Comparison of ENCODE assay signal across 9 cellular contexts in genomic region chr11:29343465-29344333, GRCh38.
DNase-seq lines count a peak whose midpoint lies in the region; ATAC-seq and TF ChIP-seq lines count a peak whose summit lies in the region.
"Had no signal": no experiment of that assay in that cellular context is flagged by ENCODE, and none has a peak within 500 bp of the region (broad histone marks: within the 10 kb centered on the region; RNA-seq: fewer than 3 reads in every experiment).

No MANE protein-coding gene starts in this region.

- no peak overlapping the region for H3K4me3 Mint-ChIP-seq in activated CD8-positive, alpha-beta T cell treated with anti-CD3 and anti-CD28 coated beads for 36 hours
- H3K4me3 Mint-ChIP-seq: T-helper 17 cell had no signal

- H3K9me3 Mint-ChIP-seq in activated CD8-positive, alpha-beta T cell treated with anti-CD3 and anti-CD28 coated beads for 36 hours = no peaks in the 10 kb centered on the region

- CTCF ChIA-PET in activated CD8-positive, alpha-beta T cell treated with anti-CD3 and anti-CD28 coated beads for 36 hours (lab: Charles Lee) = interaction anchor here (0.7 to 1.6 kb wide), 6 partner anchors 9 to 799 kb away, joined by 3 to 10 read pairs (median 6); no protein-coding TSS in a partner anchor

- DNase-seq in NAMALWA (ENCODE audit: low spot score) = peak; percentile 68
- peak; percentile 48 for DNase-seq in activated CD8-positive, alpha-beta T cell treated with anti-CD3 and anti-CD28 coated beads for 36 hours
- DNase-seq in glomerular visceral epithelial cell (ENCODE audit: extremely low spot score) = peak; percentile 55
- peak; percentile 4 for DNase-seq in prostate gland (ENCODE audit: low spot score)
- DNase-seq in NCI-H510A (lab: John Stamatoyannopoulos, UW) = no peak

- H3K27ac ChIP-seq in C4-2B (no peak overlapping the region), prostate gland (no peak overlapping the region)

- H3K4me1 ChIP-seq in prostate gland (replicated peaks) = no peaks in the 10 kb centered on the region

- H3K36me3 ChIP-seq in prostate gland = no peaks in the 10 kb centered on the region

- no peak overlapping the region for H3K4me3 ChIP-seq in prostate gland

- WGBS in prostate gland = 25% methylated on average over 8 of the region's 8 CpGs

- H3K9me3 ChIP-seq in prostate gland = no peaks in the 10 kb centered on the region

- no peak for TF ChIP-seq POLR2A in prostate gland (IDR thresholded peaks at IDR 0.05)

- no peaks in the 10 kb centered on the region for H3K27me3 ChIP-seq in prostate gland (replicated peaks; ENCODE audit: insufficient read depth)

- no peak overlapping the region for H3K27ac Mint-ChIP-seq in activated CD8-positive, alpha-beta T cell treated with anti-CD3 and anti-CD28 coated beads for 36 hours
- H3K27ac Mint-ChIP-seq: T-helper 17 cell had no signal

- no peaks in the 10 kb centered on the region for H3K4me1 Mint-ChIP-seq in activated CD8-positive, alpha-beta T cell treated with anti-CD3 and anti-CD28 coated beads for 36 hours (ENCODE audit: low read depth)
- H3K4me1 Mint-ChIP-seq: T-helper 17 cell had no signal

- no peaks in the 10 kb centered on the region for H3K27me3 Mint-ChIP-seq in activated CD8-positive, alpha-beta T cell treated with anti-CD3 and anti-CD28 coated beads for 36 hours
- H3K27me3 Mint-ChIP-seq: T-helper 17 cell had no signal

- ATAC-seq in GM18502 (IDR thresholded peaks at IDR 0.05; ENCODE audit: poor library complexity, unreplicated experiment) = peak; percentile 96
- peak; percentile 97 for ATAC-seq in HG02678 (IDR thresholded peaks at IDR 0.05; ENCODE audit: unreplicated experiment)
- ATAC-seq in activated CD8-positive, alpha-beta T cell treated with anti-CD3 and anti-CD28 coated beads for 36 hours = peak; percentile 64
- ATAC-seq: T-helper 17 cell had no signal

- no peaks in the 10 kb centered on the region for H3K36me3 Mint-ChIP-seq in activated CD8-positive, alpha-beta T cell treated with anti-CD3 and anti-CD28 coated beads for 36 hours (ENCODE audit: low read depth)

- peak; percentile 98 for TF ChIP-seq CTCF in C4-2B (conservative IDR thresholded peaks at IDR 0.05)
- TF ChIP-seq CTCF in activated CD8-positive, alpha-beta T cell treated with anti-CD3 and anti-CD28 coated beads for 36 hours (IDR thresholded peaks at IDR 0.05) = peak; percentile 81
- TF ChIP-seq CTCF in prostate gland (IDR thresholded peaks at IDR 0.05) = peak in 3 of 4 experiments; percentile 18 to 44 (median 30)

- intact Hi-C loops in activated CD8-positive, alpha-beta T cell treated with anti-CD3 and anti-CD28 coated beads for 36 hours (cut with micrococcal nuclease) = no loop called here
- intact Hi-C loops in prostate gland (cut with DNase I) = no loop called here

- POLR2A ChIA-PET in activated CD8-positive, alpha-beta T cell treated with anti-CD3 and anti-CD28 coated beads for 36 hours (lab: Charles Lee) = no interaction called here

Comparison
In these comparisons a context has a peak if more than half of its experiments do, and no peak if none do; other contexts are left out.
1. CTCF ChIP-seq: peak in every context shown above with its lines; median percentile 98 in C4-2B; 81 in activated CD8-positive, alpha-beta T cell treated with anti-CD3 and anti-CD28 coated beads for 36 hours; 30 in prostate gland.